Comparison of ENCODE assay signal across 15 cellular contexts in genomic region chr10:339038-339391, GRCh38.
A peak's percentile ranks its signal among the peaks of the same experiment; 100 is the strongest.
DNase-seq lines count a peak whose midpoint lies in the region; ATAC-seq and TF ChIP-seq lines count a peak whose summit lies in the region.
"Had no signal": no experiment of that assay in that cellular context is flagged by ENCODE, and none has a peak within 500 bp of the region (broad histone marks: within the 10 kb centered on the region; RNA-seq: fewer than 3 reads in every experiment).

No MANE protein-coding gene starts in this region.

- H3K9me3 ChIP-seq in PC-3 (ENCODE audit: low read length) = no peaks in the 10 kb centered on the region
- H3K9me3 ChIP-seq: gastrocnemius medialis, lower lobe of right lung, transverse colon had no signal

- H3K4me1 Mint-ChIP-seq in progenitor cell of endocrine pancreas (ENCODE audit: low read depth) = no peaks in the 10 kb centered on the region
- H3K4me1 Mint-ChIP-seq: H9 had no signal

- H3K27me3 ChIP-seq in PC-3 (ENCODE audit: low read length) = no peaks in the 10 kb centered on the region
- H3K27me3 ChIP-seq: cardiac muscle cell, gastrocnemius medialis, transverse colon had no signal

- H3K9me3 Mint-ChIP-seq in progenitor cell of endocrine pancreas (ENCODE audit: low read depth) = no peaks in the 10 kb centered on the region

- peak overlapping the region; percentile 96 for H3K27ac ChIP-seq in PC-3 (ENCODE audit: low read length)
- peak overlapping the region; percentile 70 for H3K27ac ChIP-seq in epithelial cell of prostate
- H3K27ac ChIP-seq: cardiac muscle cell, gastrocnemius medialis, lower lobe of right lung, transverse colon had no signal

- H3K4me2 ChIP-seq in PC-3 (ENCODE audit: low read length) = peak overlapping the region; percentile 80

- H3K79me2 ChIP-seq in PC-3 (ENCODE audit: low read length) = no peaks in the 10 kb centered on the region

- CTCF ChIA-PET in PC-3 (lab: Charles Lee) = no interaction called here

- no TSS peak for BruUV-seq in PC-3 (replicated peaks; lab: Mats Ljungman, UMichigan)

- peak overlapping the region; percentile 92 for H3K27ac Mint-ChIP-seq in progenitor cell of endocrine pancreas

- H4K20me1 ChIP-seq in PC-3 (ENCODE audit: low read length) = no peaks in the 10 kb centered on the region

- TF ChIP-seq CTCF in PC-3 (conservative IDR thresholded peaks at IDR 0.05; ENCODE audit: low read depth, low read length) = no peak
- no peak for TF ChIP-seq CTCF in progenitor cell of endocrine pancreas (IDR thresholded peaks at IDR 0.05; ENCODE audit: unreplicated experiment)

- H3K4me3 ChIP-seq in PC-3 (ENCODE audit: low read length) = peak overlapping the region; percentile 54
- H3K4me3 ChIP-seq: cardiac muscle cell, gastrocnemius medialis, lower lobe of right lung, transverse colon had no signal

- H3K36me3 ChIP-seq in PC-3 (ENCODE audit: low read depth, low read length) = no peaks in the 10 kb centered on the region

- peaks cover 21% of the 10 kb centered on the region for H3K36me3 Mint-ChIP-seq in progenitor cell of endocrine pancreas (ENCODE audit: insufficient read depth)

- H2AFZ ChIP-seq in PC-3 (ENCODE audit: low read length) = no peak overlapping the region

- H3K4me3 Mint-ChIP-seq in progenitor cell of endocrine pancreas (ENCODE audit: low read depth) = no peak overlapping the region
- H3K4me3 Mint-ChIP-seq: H9 had no signal

- ATAC-seq in PC-3 (peak; percentile 42), GM18858 (IDR thresholded peaks at IDR 0.05; ENCODE audit: unreplicated experiment) (no peak)
- ATAC-seq: gastrocnemius medialis; naive thymus-derived CD4-positive, alpha-beta T cell had no signal

- in situ Hi-C loops in ACHN (cut with HindIII; ENCODE audit: low pct_ligation_motif_present, low pct_unique_long_range_greater_than_20kb, low sequenced_read_pairs) = no loop called here

- no peaks in the 10 kb centered on the region for H3K27me3 Mint-ChIP-seq in progenitor cell of endocrine pancreas
- H3K27me3 Mint-ChIP-seq: naive thymus-derived CD4-positive, alpha-beta T cell had no signal

- H3K4me1 ChIP-seq in PC-3 (ENCODE audit: insufficient read depth, low read length) = peaks cover 40% of the 10 kb centered on the region
- H3K4me1 ChIP-seq: gastrocnemius medialis, lower lobe of right lung, transverse colon had no signal

- DNase-seq in ACHN (peak; percentile 16), PC-3 (peak; percentile 32), epithelial cell of prostate (ENCODE audit: low read depth, low spot score) (no peak), progenitor cell of endocrine pancreas (ENCODE audit: low spot score, unreplicated experiment) (no peak), activated gamma-delta T cell treated with Interleukin-2 at 50 U/mL for 16 hours (no peak), DMS79 treated with DMSO at 0.1 percent for 48 hours (lab: John Stamatoyannopoulos, UW) (no peak)
- no peak for DNase-seq in stimulated activated CD4-positive, alpha-beta T cell treated with anti-CD3 and anti-CD28 coated beads, Interleukin-2, amount 100 ng/mL, for 24 hours
- DNase-seq: gastrocnemius medialis; H9; lower lobe of right lung; naive thymus-derived CD4-positive, alpha-beta T cell; stimulated activated CD4-positive, alpha-beta T cell treated with anti-CD3 and anti-CD28 coated beads, Interleukin-1b, Interleukin-23, amount 100 ng/mL, for 48 hours; transverse colon had no signal

- peaks cover 3% of the 10 kb centered on the region for H3F3A ChIP-seq in PC-3 (ENCODE audit: low read length, unreplicated experiment)

- POLR2A ChIA-PET in PC-3 (lab: Charles Lee; ENCODE audit: unreplicated experiment) = interaction anchor here (0.9 to 1.6 kb wide), 3 partner anchors 9 to 15 kb away, joined by 3 to 9 read pairs (median 8); no protein-coding TSS in a partner anchor

- H3K9ac ChIP-seq in PC-3 (ENCODE audit: low read length) = peak overlapping the region; percentile 78

- H3K9me2 ChIP-seq in PC-3 (replicated peaks; ENCODE audit: low read length) = no peaks in the 10 kb centered on the region

- intact Hi-C loops in PC-3 (cut with micrococcal nuclease) = loop anchor here (5.0 kb wide), 1 partner anchor 98 kb away; no protein-coding TSS in a partner anchor

Comparison
In these comparisons a context has a peak if more than half of its experiments do, and no peak if none do; other contexts are left out.
1. DNase-seq: peak in ACHN (single experiment) and PC-3 (single experiment); none in epithelial cell of prostate (single experiment), progenitor cell of endocrine pancreas (single experiment), activated gamma-delta T cell treated with Interleukin-2 at 50 U/mL for 16 hours (single experiment), DMS79 treated with DMSO at 0.1 percent for 48 hours (single experiment) and stimulated activated CD4-positive, alpha-beta T cell treated with anti-CD3 and anti-CD28 coated beads, Interleukin-2, amount 100 ng/mL, for 24 hours (0 of 2).